1 cellular context compared by ENCODE assay signal in the genomic region with DNA sequence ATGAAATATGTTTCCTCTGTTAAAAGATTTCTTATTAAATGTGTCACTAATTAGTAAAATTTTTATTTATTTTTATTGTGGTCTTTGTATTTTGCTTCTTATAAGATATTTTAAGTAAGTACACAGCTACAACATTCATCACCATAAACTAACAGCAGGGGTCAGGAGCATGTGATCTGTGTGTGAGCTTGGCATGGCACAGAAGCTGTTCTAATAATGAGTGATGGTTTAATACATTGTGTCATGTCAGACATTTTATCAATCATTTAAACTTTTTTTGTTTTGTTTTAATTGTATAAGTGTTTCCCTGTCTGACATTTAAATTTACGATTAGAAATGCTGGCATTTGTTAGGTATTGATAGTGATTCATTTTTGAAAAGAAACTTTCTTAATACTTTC.
TF ChIP-seq lines count a peak whose summit lies in the region.

No MANE protein-coding gene starts in this region.

TF ChIP-seq in HCT116, 20 proteins besides CTCF, POLR2A, EP300 and RAD21:
- TF ChIP-seq, protein P1, sequence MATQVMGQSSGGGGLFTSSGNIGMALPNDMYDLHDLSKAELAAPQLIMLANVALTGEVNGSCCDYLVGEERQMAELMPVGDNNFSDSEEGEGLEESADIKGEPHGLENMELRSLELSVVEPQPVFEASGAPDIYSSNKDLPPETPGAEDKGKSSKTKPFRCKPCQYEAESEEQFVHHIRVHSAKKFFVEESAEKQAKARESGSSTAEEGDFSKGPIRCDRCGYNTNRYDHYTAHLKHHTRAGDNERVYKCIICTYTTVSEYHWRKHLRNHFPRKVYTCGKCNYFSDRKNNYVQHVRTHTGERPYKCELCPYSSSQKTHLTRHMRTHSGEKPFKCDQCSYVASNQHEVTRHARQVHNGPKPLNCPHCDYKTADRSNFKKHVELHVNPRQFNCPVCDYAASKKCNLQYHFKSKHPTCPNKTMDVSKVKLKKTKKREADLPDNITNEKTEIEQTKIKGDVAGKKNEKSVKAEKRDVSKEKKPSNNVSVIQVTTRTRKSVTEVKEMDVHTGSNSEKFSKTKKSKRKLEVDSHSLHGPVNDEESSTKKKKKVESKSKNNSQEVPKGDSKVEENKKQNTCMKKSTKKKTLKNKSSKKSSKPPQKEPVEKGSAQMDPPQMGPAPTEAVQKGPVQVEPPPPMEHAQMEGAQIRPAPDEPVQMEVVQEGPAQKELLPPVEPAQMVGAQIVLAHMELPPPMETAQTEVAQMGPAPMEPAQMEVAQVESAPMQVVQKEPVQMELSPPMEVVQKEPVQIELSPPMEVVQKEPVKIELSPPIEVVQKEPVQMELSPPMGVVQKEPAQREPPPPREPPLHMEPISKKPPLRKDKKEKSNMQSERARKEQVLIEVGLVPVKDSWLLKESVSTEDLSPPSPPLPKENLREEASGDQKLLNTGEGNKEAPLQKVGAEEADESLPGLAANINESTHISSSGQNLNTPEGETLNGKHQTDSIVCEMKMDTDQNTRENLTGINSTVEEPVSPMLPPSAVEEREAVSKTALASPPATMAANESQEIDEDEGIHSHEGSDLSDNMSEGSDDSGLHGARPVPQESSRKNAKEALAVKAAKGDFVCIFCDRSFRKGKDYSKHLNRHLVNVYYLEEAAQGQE (IDR thresholded peaks at IDR 0.05; ENCODE audit: low read depth) = no peak
- TF ChIP-seq ZNF274 (IDR thresholded peaks at IDR 0.05; ENCODE audit: low read depth, low read length) (no peak), SP1 (IDR thresholded peaks at IDR 0.05; ENCODE audit: low read depth) (no peak), CBX3 (IDR thresholded peaks at IDR 0.05; ENCODE audit: low read depth) (no peak), CEBPB (IDR thresholded peaks at IDR 0.05; ENCODE audit: low read depth) (no peak)
- TF ChIP-seq, protein P2, sequence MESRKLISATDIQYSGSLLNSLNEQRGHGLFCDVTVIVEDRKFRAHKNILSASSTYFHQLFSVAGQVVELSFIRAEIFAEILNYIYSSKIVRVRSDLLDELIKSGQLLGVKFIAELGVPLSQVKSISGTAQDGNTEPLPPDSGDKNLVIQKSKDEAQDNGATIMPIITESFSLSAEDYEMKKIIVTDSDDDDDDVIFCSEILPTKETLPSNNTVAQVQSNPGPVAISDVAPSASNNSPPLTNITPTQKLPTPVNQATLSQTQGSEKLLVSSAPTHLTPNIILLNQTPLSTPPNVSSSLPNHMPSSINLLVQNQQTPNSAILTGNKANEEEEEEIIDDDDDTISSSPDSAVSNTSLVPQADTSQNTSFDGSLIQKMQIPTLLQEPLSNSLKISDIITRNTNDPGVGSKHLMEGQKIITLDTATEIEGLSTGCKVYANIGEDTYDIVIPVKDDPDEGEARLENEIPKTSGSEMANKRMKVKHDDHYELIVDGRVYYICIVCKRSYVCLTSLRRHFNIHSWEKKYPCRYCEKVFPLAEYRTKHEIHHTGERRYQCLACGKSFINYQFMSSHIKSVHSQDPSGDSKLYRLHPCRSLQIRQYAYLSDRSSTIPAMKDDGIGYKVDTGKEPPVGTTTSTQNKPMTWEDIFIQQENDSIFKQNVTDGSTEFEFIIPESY (IDR thresholded peaks at IDR 0.05; ENCODE audit: extremely low read depth, insufficient replicate concordance, low read length) = no peak
- TF ChIP-seq, protein P3, sequence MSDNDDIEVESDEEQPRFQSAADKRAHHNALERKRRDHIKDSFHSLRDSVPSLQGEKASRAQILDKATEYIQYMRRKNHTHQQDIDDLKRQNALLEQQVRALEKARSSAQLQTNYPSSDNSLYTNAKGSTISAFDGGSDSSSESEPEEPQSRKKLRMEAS (IDR thresholded peaks at IDR 0.05) = no peak
TF ChIP-seq in HCT116: peak in this region for 0.
